Comparison of ENCODE assay signal across 1 cellular context in genomic region chr19:498591-498950, GRCh38.
TF ChIP-seq lines count a peak whose summit lies in the region.

No MANE protein-coding gene starts in this region.

TF ChIP-seq in IMR-90, 13 proteins besides CTCF, POLR2A, EP300 and RAD21:
- TF ChIP-seq CEBPB (IDR thresholded peaks at IDR 0.05; ENCODE audit: low read depth, low read length) (no peak), NFE2L2 (IDR thresholded peaks at IDR 0.05; ENCODE audit: low read depth, low read length) (no peak)
